In the genomic region with DNA sequence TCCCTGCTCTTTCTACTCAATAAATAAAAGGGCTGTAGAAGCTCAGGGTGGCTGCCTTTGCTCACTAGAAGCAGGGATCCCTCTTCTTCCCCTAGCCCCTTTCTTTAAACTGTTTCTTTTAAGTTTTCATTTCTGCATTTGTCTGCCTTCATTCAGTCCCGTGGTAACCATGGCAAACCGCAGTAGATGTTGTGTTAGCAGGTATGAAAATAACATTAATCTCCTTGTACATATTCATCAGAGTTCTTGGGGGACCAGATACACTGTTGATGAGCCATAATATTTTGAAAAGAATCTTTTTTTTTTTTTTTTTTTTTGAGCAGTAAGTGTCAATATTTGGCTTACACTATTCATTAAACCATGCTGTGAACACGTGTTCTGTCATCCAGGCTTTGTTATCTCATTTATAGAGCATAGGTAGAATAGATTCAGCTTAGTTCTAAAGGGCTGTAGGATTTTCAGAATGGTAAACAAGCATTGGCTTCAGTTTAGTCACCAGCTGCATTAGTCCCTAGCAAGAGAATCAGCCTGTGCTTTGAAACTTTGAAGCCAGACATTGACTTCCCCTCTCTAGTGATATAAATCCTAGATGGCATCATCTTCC, we compare ENCODE assay signal across 1 cellular context.
TF ChIP-seq lines count a peak whose summit lies in the region.

No MANE protein-coding gene starts in this region.

TF ChIP-seq in SK-N-SH treated with all-trans-retinoic acid at 6 μM for 48 hours, 23 proteins besides CTCF, POLR2A, EP300 and RAD21 (continued from another document):
- TF ChIP-seq, protein P1, sequence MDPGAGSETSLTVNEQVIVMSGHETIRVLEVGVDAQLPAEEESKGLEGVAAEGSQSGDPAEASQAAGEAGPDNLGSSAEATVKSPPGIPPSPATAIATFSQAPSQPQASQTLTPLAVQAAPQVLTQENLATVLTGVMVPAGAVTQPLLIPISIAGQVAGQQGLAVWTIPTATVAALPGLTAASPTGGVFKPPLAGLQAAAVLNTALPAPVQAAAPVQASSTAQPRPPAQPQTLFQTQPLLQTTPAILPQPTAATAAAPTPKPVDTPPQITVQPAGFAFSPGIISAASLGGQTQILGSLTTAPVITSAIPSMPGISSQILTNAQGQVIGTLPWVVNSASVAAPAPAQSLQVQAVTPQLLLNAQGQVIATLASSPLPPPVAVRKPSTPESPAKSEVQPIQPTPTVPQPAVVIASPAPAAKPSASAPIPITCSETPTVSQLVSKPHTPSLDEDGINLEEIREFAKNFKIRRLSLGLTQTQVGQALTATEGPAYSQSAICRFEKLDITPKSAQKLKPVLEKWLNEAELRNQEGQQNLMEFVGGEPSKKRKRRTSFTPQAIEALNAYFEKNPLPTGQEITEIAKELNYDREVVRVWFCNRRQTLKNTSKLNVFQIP (CRISPR knock-in tag; IDR thresholded peaks at IDR 0.05; ENCODE audit: borderline replicate concordance, low read depth) = no peak
- TF ChIP-seq GLIS3 (CRISPR knock-in tag; IDR thresholded peaks at IDR 0.05) = no peak
- no peak for TF ChIP-seq ZFP3 (CRISPR knock-in tag; IDR thresholded peaks at IDR 0.05)
- TF ChIP-seq ZNF70 (CRISPR knock-in tag; IDR thresholded peaks at IDR 0.05) = no peak
- TF ChIP-seq, protein P2, sequence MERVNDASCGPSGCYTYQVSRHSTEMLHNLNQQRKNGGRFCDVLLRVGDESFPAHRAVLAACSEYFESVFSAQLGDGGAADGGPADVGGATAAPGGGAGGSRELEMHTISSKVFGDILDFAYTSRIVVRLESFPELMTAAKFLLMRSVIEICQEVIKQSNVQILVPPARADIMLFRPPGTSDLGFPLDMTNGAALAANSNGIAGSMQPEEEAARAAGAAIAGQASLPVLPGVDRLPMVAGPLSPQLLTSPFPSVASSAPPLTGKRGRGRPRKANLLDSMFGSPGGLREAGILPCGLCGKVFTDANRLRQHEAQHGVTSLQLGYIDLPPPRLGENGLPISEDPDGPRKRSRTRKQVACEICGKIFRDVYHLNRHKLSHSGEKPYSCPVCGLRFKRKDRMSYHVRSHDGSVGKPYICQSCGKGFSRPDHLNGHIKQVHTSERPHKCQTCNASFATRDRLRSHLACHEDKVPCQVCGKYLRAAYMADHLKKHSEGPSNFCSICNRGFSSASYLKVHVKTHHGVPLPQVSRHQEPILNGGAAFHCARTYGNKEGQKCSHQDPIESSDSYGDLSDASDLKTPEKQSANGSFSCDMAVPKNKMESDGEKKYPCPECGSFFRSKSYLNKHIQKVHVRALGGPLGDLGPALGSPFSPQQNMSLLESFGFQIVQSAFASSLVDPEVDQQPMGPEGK (CRISPR knock-in tag; IDR thresholded peaks at IDR 0.05; ENCODE audit: borderline replicate concordance) = no peak
- no peak for TF ChIP-seq ARNTL (CRISPR knock-in tag; IDR thresholded peaks at IDR 0.05; ENCODE audit: borderline replicate concordance, low read depth)
